1 cellular context compared by ENCODE assay signal in the genomic region with DNA sequence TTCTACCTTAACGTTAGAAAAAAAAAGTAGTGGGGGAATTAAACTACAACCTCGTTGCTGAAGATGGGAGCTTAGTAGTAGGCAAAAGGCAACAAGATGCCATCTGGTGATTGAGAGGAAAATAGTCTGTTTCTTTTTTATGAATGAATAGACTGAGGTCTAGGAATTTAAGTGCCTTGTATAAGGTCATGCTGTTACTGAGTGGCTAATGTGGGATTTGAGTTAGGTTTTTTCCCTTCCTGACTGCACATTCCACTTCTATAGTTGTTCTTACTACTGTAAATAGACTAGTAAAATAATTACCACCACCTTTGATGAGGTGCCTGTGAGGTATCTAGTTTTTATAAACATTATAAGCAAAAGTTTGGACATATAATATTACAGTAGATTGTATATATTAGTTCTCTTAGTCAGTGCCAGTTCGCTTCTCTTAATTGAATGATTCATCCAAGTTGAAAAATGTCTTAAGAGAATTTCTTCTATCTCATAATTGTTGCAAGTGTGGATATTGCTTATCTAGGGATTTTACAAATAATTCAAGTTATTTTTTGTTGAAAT.
TF ChIP-seq lines count a peak whose summit lies in the region.

No MANE protein-coding gene starts in this region.

TF ChIP-seq in IMR-90, 13 proteins besides CTCF, POLR2A, EP300 and RAD21 (continued from another document):
- TF ChIP-seq CEBPB (IDR thresholded peaks at IDR 0.05; ENCODE audit: low read depth, low read length) (0 out of 2 replicates have a peak, but pooled peaks have one; percentile 2), MAFK (IDR thresholded peaks at IDR 0.05; ENCODE audit: low read depth, low read length) (peak; percentile 62), BHLHE40 (IDR thresholded peaks at IDR 0.05; ENCODE audit: low read depth, low read length) (peak; percentile 27; the same call in 1 of the 2 replicates)
TF ChIP-seq in IMR-90: peak in this region for 3.
